ENCODE assay signal across 19 cellular contexts in genomic region chr17:44797809-44798208, GRCh38. TPM values are rescaled to one million over a fixed set of nuclear protein-coding genes. Genes with fewer than 3 reads are reported as not detected.
DNase-seq lines count a peak whose midpoint lies in the region; TF ChIP-seq lines count a peak whose summit lies in the region.
"Had no signal": no experiment of that assay in that cellular context is flagged by ENCODE, and none has a peak within 500 bp of the region (broad histone marks: within the 10 kb centered on the region; RNA-seq: fewer than 3 reads in every experiment).

No MANE protein-coding gene starts in this region.

- no peaks in the 10 kb centered on the region for H3K27me3 ChIP-seq in iPS-18a (ENCODE audit: control insufficient read depth, insufficient read depth, low read length)
- peaks cover 0 to 3% (median 0%) of the 10 kb centered on the region in 3 donors for H3K27me3 ChIP-seq in skeletal muscle tissue (ENCODE audit: control insufficient read depth in 3 of 3, insufficient read depth in 3 of 3, low read length in 3 of 3)
- H3K27me3 ChIP-seq: left lung had no signal

- no peak for TF ChIP-seq CTCF in coronary artery (IDR thresholded peaks at IDR 0.05)

- H3K9me3 ChIP-seq in iPS-18a (ENCODE audit: control insufficient read depth, low read depth, low read length) (no peaks in the 10 kb centered on the region), skeletal muscle tissue (ENCODE audit: control insufficient read depth in 3 of 3, low read length in 3 of 3) (no peaks in the 10 kb centered on the region)
- H3K9me3 ChIP-seq: left lung had no signal

- peak overlapping the region; percentile 62 for H3K4me3 ChIP-seq in coronary artery
- no peak overlapping the region for H3K4me3 ChIP-seq in iPS-18a (ENCODE audit: low read length)
- H3K4me3 ChIP-seq in skeletal muscle tissue (ENCODE audit: low read length in 3 of 3), result no peak overlapping the region
- H3K4me3 ChIP-seq: left lung had no signal

- H3K27ac ChIP-seq in coronary artery, result peak overlapping the region; percentile 82 to 90
- peak overlapping the region; percentile 34 for H3K27ac ChIP-seq in iPS-18a (ENCODE audit: low read length)
- H3K27ac ChIP-seq in skeletal muscle tissue (ENCODE audit: low read depth, low read length), result peak overlapping the region; percentile 36
- H3K27ac ChIP-seq: left lung had no signal

- no peaks in the 10 kb centered on the region for H3K4me1 ChIP-seq in iPS-18a (ENCODE audit: control insufficient read depth, low read depth, low read length)
- H3K4me1 ChIP-seq in skeletal muscle tissue (ENCODE audit: control insufficient read depth in 3 of 3, insufficient read depth in 3 of 3, low read length in 3 of 3), result peaks cover 5 to 9% (median 8%) of the 10 kb centered on the region in 3 donors

- H3K36me3 ChIP-seq in iPS-18a (ENCODE audit: control insufficient read depth, low read depth, low read length) (peaks cover 35% of the 10 kb centered on the region), skeletal muscle tissue (ENCODE audit: control insufficient read depth in 3 of 3, insufficient read depth in 3 of 3, low read length in 3 of 3) (no peaks in the 10 kb centered on the region)
- H3K36me3 ChIP-seq: left lung had no signal

- H3K9ac ChIP-seq in iPS-18a (ENCODE audit: low read length) (no peak overlapping the region), skeletal muscle tissue (ENCODE audit: low read depth in 1 of 3, low read length in 3 of 3) (no peak overlapping the region)

- DNase-seq in HCEC 1CT, result peak; percentile 97
- DNase-seq in coronary artery (ENCODE audit: low spot score), result no peak
- no peak for DNase-seq in nucleus accumbens (lab: John Stamatoyannopoulos, UW)
- no peak for DNase-seq in stimulated activated CD4-positive, alpha-beta T cell treated with anti-CD3 and anti-CD28 coated beads, Interleukin-4, amount 100 ng/mL, for 24 hours
- DNase-seq in OCI-M2 (lab: John Stamatoyannopoulos, UW; ENCODE audit: unreplicated experiment), result no peak
- no peak for DNase-seq in inferior parietal cortex (ENCODE audit: extremely low spot score)
- DNase-seq: activated CD8-positive, alpha-beta memory T cell treated with anti-CD3 and anti-CD28 coated beads, Interleukin-2, amount 10 ng/mL, durations not matched to agents 7 days and 5 days; activated naive CD4-positive, alpha-beta T cell; left lung; NCI-H187; NCI-H510A treated with DMSO at 0.1 percent for 48 hours; PC-3; stimulated activated naive CD8-positive, alpha-beta T cell treated with anti-CD3 and anti-CD28 coated beads, Interleukin-15, Interleukin-2, amounts not matched to agents 100 U/mL and 50 U/mL, for 24 hours; SW 1271 had no signal

RNA-seq across cellular contexts. Expression of gene GJC1, which starts 32.3 kb away (rescaled TPM):
- total RNA-seq in skeletal muscle tissue, result 24.5 TPM
- total RNA-seq: B cell had no signal

RNA-seq across cellular contexts. Expression of gene ADAM11, which starts 39.0 kb away (rescaled TPM):
- 0.52 TPM for total RNA-seq in skeletal muscle tissue

RNA-seq across cellular contexts. Expression of gene HIGD1B, which starts 49.9 kb away (rescaled TPM):
- 8.9 TPM for total RNA-seq in skeletal muscle tissue
- total RNA-seq: activated CD8-positive, alpha-beta memory T cell treated with anti-CD3 and anti-CD28 coated beads, Interleukin-2, amount 10 ng/mL, durations not matched to agents 7 days and 5 days; B cell; bronchial epithelial cell; natural killer cell treated with Interleukin-12 subunit alpha and Interleukin-12 subunit beta and Interleukin-15 and Interleukin-18, amount 100 ng/mL, for 72 hours; PC-3 had no signal

Comparison
In these comparisons a context has a peak if more than half of its experiments do, and no peak if none do; other contexts are left out.
1. H3K27ac ChIP-seq: peak in every context shown above with its lines; median percentile 86 in coronary artery; 36 in skeletal muscle tissue; 34 in iPS-18a.